ENCODE assay signal across 1 cellular context in genomic region chr11:2463766-2464277, GRCh38.
TF ChIP-seq lines count a peak whose summit lies in the region.

No MANE protein-coding gene starts in this region.

TF ChIP-seq in HepG2, 621 proteins besides CTCF, POLR2A, EP300 and RAD21:
- TF ChIP-seq PCBP1 (IDR thresholded peaks at IDR 0.05; ENCODE audit: borderline replicate concordance, low read depth, low read length): 0 out of 2 replicates have a peak, but pooled peaks have one; percentile 64
- no peak for TF ChIP-seq PTBP1 (IDR thresholded peaks at IDR 0.05; ENCODE audit: low read depth, low read length, poor library complexity, severe bottlenecking)
